1 cellular context compared by ENCODE assay signal in the genomic region with DNA sequence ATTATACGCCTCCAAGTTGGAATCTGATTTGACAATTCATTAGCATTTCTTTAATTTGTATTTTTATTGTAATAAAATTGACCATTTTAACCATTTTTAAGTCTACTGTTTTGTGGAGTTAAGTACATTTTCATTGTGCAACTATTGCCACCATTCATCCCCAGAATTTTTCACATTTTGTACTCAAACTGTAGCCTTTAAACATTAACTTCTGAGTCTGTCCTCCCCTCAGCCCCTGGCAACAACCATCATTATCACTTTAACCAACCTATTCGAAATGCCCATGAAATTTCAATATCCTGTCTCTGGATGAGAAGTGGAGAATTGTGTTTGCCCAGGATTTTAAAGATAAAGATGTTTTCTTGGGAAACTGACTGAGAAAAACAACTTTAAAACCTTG.
TF ChIP-seq lines count a peak whose summit lies in the region.

No MANE protein-coding gene starts in this region.

TF ChIP-seq in HepG2, 621 proteins besides CTCF, POLR2A, EP300 and RAD21:
- TF ChIP-seq YEATS2 (CRISPR knock-in tag; IDR thresholded peaks at IDR 0.05; ENCODE audit: borderline replicate concordance) (no peak), MED1 (CRISPR knock-in tag; IDR thresholded peaks at IDR 0.05) (0 out of 2 replicates have a peak, but pooled peaks have one; percentile 10), SRF (IDR thresholded peaks at IDR 0.05; ENCODE audit: low read depth, low read length) (no peak)
- TF ChIP-seq, protein P1, sequence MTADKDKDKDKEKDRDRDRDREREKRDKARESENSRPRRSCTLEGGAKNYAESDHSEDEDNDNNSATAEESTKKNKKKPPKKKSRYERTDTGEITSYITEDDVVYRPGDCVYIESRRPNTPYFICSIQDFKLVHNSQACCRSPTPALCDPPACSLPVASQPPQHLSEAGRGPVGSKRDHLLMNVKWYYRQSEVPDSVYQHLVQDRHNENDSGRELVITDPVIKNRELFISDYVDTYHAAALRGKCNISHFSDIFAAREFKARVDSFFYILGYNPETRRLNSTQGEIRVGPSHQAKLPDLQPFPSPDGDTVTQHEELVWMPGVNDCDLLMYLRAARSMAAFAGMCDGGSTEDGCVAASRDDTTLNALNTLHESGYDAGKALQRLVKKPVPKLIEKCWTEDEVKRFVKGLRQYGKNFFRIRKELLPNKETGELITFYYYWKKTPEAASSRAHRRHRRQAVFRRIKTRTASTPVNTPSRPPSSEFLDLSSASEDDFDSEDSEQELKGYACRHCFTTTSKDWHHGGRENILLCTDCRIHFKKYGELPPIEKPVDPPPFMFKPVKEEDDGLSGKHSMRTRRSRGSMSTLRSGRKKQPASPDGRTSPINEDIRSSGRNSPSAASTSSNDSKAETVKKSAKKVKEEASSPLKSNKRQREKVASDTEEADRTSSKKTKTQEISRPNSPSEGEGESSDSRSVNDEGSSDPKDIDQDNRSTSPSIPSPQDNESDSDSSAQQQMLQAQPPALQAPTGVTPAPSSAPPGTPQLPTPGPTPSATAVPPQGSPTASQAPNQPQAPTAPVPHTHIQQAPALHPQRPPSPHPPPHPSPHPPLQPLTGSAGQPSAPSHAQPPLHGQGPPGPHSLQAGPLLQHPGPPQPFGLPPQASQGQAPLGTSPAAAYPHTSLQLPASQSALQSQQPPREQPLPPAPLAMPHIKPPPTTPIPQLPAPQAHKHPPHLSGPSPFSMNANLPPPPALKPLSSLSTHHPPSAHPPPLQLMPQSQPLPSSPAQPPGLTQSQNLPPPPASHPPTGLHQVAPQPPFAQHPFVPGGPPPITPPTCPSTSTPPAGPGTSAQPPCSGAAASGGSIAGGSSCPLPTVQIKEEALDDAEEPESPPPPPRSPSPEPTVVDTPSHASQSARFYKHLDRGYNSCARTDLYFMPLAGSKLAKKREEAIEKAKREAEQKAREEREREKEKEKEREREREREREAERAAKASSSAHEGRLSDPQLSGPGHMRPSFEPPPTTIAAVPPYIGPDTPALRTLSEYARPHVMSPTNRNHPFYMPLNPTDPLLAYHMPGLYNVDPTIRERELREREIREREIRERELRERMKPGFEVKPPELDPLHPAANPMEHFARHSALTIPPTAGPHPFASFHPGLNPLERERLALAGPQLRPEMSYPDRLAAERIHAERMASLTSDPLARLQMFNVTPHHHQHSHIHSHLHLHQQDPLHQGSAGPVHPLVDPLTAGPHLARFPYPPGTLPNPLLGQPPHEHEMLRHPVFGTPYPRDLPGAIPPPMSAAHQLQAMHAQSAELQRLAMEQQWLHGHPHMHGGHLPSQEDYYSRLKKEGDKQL (CRISPR knock-in tag; IDR thresholded peaks at IDR 0.05; ENCODE audit: low read depth): no peak
- TF ChIP-seq, protein P2, sequence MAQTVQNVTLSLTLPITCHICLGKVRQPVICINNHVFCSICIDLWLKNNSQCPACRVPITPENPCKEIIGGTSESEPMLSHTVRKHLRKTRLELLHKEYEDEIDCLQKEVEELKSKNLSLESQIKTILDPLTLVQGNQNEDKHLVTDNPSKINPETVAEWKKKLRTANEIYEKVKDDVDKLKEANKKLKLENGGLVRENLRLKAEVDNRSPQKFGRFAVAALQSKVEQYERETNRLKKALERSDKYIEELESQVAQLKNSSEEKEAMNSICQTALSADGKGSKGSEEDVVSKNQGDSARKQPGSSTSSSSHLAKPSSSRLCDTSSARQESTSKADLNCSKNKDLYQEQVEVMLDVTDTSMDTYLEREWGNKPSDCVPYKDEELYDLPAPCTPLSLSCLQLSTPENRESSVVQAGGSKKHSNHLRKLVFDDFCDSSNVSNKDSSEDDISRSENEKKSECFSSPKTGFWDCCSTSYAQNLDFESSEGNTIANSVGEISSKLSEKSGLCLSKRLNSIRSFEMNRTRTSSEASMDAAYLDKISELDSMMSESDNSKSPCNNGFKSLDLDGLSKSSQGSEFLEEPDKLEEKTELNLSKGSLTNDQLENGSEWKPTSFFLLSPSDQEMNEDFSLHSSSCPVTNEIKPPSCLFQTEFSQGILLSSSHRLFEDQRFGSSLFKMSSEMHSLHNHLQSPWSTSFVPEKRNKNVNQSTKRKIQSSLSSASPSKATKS (CRISPR knock-in tag; IDR thresholded peaks at IDR 0.05): no peak
